11 cellular contexts compared by ENCODE assay signal in genomic region chr19:15456871-15457700, GRCh38. TPM values are rescaled to one million over a fixed set of nuclear protein-coding genes. Genes with fewer than 3 reads are reported as not detected.
DNase-seq lines count a peak whose midpoint lies in the region; ATAC-seq and TF ChIP-seq lines count a peak whose summit lies in the region.
"Had no signal": no experiment of that assay in that cellular context is flagged by ENCODE, and none has a peak within 500 bp of the region (broad histone marks: within the 10 kb centered on the region; RNA-seq: fewer than 3 reads in every experiment).

No MANE protein-coding gene starts in this region.

- H3K4me3 Mint-ChIP-seq in CD8-positive, alpha-beta memory T cell = no peak overlapping the region
- H3K4me3 Mint-ChIP-seq: nephron had no signal

- POLR2A ChIA-PET in CD8-positive, alpha-beta memory T cell (lab: Charles Lee) = no interaction called here

- H3K27ac Mint-ChIP-seq in CD8-positive, alpha-beta memory T cell = peak overlapping the region in 2 of 8 donors; percentile 24 to 54
- H3K27ac Mint-ChIP-seq: nephron had no signal

- TF ChIP-seq CTCF in gastrocnemius medialis (IDR thresholded peaks at IDR 0.05 in 4 of 5, conservative IDR thresholded peaks at IDR 0.05 in 1 of 5) = no peak

- no peak overlapping the region for H3K27ac ChIP-seq in esophagus (ENCODE audit: low read depth in 2 of 2, low read length in 1 of 2)
- no peak overlapping the region for H3K27ac ChIP-seq in gastrocnemius medialis
- H3K27ac ChIP-seq in effector memory CD4-positive, alpha-beta T cell (ENCODE audit: insufficient read depth, low read length, poor library complexity, severe bottlenecking) = no peak overlapping the region
- H3K27ac ChIP-seq in CD8-positive, alpha-beta memory T cell (ENCODE audit: low read depth, low read length) = no peak overlapping the region
- H3K27ac ChIP-seq: 22Rv1 had no signal

- H3K9me3 ChIP-seq in esophagus (ENCODE audit: control insufficient read depth in 2 of 2, insufficient read depth in 1 of 2, low read depth in 1 of 2, low read length in 1 of 2) (no peaks in the 10 kb centered on the region), gastrocnemius medialis (no peaks in the 10 kb centered on the region)
- H3K9me3 ChIP-seq in effector memory CD4-positive, alpha-beta T cell (ENCODE audit: control insufficient read depth, low read length) = no peaks in the 10 kb centered on the region
- H3K9me3 ChIP-seq in CD8-positive, alpha-beta memory T cell (ENCODE audit: low read length) = no peaks in the 10 kb centered on the region

- peaks cover 13 to 79% (median 15%) of the 10 kb centered on the region in 3 donors for H3K36me3 Mint-ChIP-seq in CD8-positive, alpha-beta memory T cell

- peaks cover 11 to 16% of the 10 kb centered on the region in 2 donors for H3K4me1 ChIP-seq in esophagus (ENCODE audit: control insufficient read depth in 2 of 2, insufficient read depth in 2 of 2, low read length in 1 of 2)
- H3K4me1 ChIP-seq in gastrocnemius medialis = peaks cover 5 to 6% of the 10 kb centered on the region in 2 donors
- H3K4me1 ChIP-seq in effector memory CD4-positive, alpha-beta T cell (ENCODE audit: control insufficient read depth, insufficient read depth, low read length, poor library complexity, severe bottlenecking) = peaks cover 16% of the 10 kb centered on the region
- peaks cover 27% of the 10 kb centered on the region for H3K4me1 ChIP-seq in CD8-positive, alpha-beta memory T cell (ENCODE audit: insufficient read depth, low read length)

- no peak for ATAC-seq in gastrocnemius medialis

- TF ChIP-seq POLR2A in gastrocnemius medialis (IDR thresholded peaks at IDR 0.05) = no peak

- H3K27me3 ChIP-seq in esophagus (ENCODE audit: control insufficient read depth in 1 of 2, insufficient read depth in 2 of 2, low read length in 2 of 2) = no peaks in the 10 kb centered on the region
- peaks cover 23 to 35% (median 26%) of the 10 kb centered on the region in 3 donors for H3K27me3 ChIP-seq in gastrocnemius medialis
- H3K27me3 ChIP-seq in effector memory CD4-positive, alpha-beta T cell (replicated peaks; ENCODE audit: control insufficient read depth, insufficient read depth, low read length, poor library complexity, severe bottlenecking) = no peaks in the 10 kb centered on the region
- H3K27me3 ChIP-seq in CD8-positive, alpha-beta memory T cell (ENCODE audit: insufficient read depth, low read length, poor library complexity, severe bottlenecking) = no peaks in the 10 kb centered on the region

- H3K4me3 ChIP-seq in esophagus (ENCODE audit: low read depth in 1 of 2, low read length in 2 of 2) = peak overlapping the region; percentile 26 to 40
- H3K4me3 ChIP-seq in gastrocnemius medialis = peak overlapping the region in 3 of 4 donors; percentile 22 to 34 (median 24)
- no peak overlapping the region for H3K4me3 ChIP-seq in effector memory CD4-positive, alpha-beta T cell (ENCODE audit: insufficient read depth, low read depth, low read length, poor library complexity, severe bottlenecking)
- no peak overlapping the region for H3K4me3 ChIP-seq in CD8-positive, alpha-beta memory T cell (ENCODE audit: low read length)

- peaks cover 23 to 39% (median 31%) of the 10 kb centered on the region in 3 donors for H3K4me1 Mint-ChIP-seq in CD8-positive, alpha-beta memory T cell

- CTCF ChIA-PET in CD8-positive, alpha-beta memory T cell (lab: Charles Lee) = interaction anchor here (0.6 to 1.5 kb wide), 2 partner anchors 10 to 97 kb away, joined by 3 to 5 read pairs; no protein-coding TSS in a partner anchor

- H3K27me3 Mint-ChIP-seq in CD8-positive, alpha-beta memory T cell = no peaks in the 10 kb centered on the region

- DNase-seq in DMS 273 (lab: John Stamatoyannopoulos, UW; ENCODE audit: unreplicated experiment) (peak; percentile 63), DMS 273 treated with DMSO at 0.1 percent for 48 hours (lab: John Stamatoyannopoulos, UW) (no peak), NCI-H2171 treated with DMSO at 0.1 percent for 48 hours (lab: John Stamatoyannopoulos, UW) (peak; percentile 70), gastrocnemius medialis (no peak), OCI-M2 (lab: John Stamatoyannopoulos, UW; ENCODE audit: unreplicated experiment) (no peak)
- DNase-seq in effector memory CD4-positive, alpha-beta T cell = no peak
- no peak for DNase-seq in CD8-positive, alpha-beta memory T cell
- DNase-seq: amygdala had no signal

- H3K36me3 ChIP-seq in esophagus (ENCODE audit: control insufficient read depth in 2 of 2, insufficient read depth in 2 of 2, low read length in 1 of 2) (no peaks in the 10 kb centered on the region), gastrocnemius medialis (no peaks in the 10 kb centered on the region)
- H3K36me3 ChIP-seq in effector memory CD4-positive, alpha-beta T cell (ENCODE audit: control insufficient read depth, insufficient read depth, low read length) = peaks cover 86% of the 10 kb centered on the region
- peaks cover 57% of the 10 kb centered on the region for H3K36me3 ChIP-seq in CD8-positive, alpha-beta memory T cell (ENCODE audit: insufficient read depth, low read length)

- no peaks in the 10 kb centered on the region for H3K9me3 Mint-ChIP-seq in CD8-positive, alpha-beta memory T cell
- H3K9me3 Mint-ChIP-seq: nephron had no signal

- in situ Hi-C loops in gastrocnemius medialis (cut with MboI; ENCODE audit: low sequenced_read_pairs in 4 of 4) = loop anchor here in 2 of 4 donors (10.0 to 25.0 kb wide), 2 partner anchors 98 to 105 kb away; no protein-coding TSS in a partner anchor

- intact Hi-C loops in gastrocnemius medialis (cut with DNase I; ENCODE audit: low total_unique reads) = no loop called here

- 21 to 33% methylated on average over 78 to 86 of the region's 86 CpGs for whole genome bisulfite sequencing in esophagus, 2 donors

RNA-seq across cellular contexts. Expression of gene RASAL3, which starts 7.3 kb away (rescaled TPM):
- 1 to 10 TPM; 3.6 to 5.8 TPM for polyA plus RNA-seq in esophagus
- 1 to 10 TPM in 1 of 4 donors, under 1 TPM in 2, not detected in 1; 0.36 to 1.6 (median 0.38) TPM for total RNA-seq in gastrocnemius medialis
- 100 to 1,000 TPM; 120 to 125 TPM for total RNA-seq in CD8-positive, alpha-beta memory T cell
- polyA plus RNA-seq in CD8-positive, alpha-beta memory T cell = 144 TPM

RNA-seq across cellular contexts. Expression of gene WIZ, which starts 7.3 kb away (rescaled TPM):
- polyA plus RNA-seq in esophagus = 10 to 100 TPM; 17.4 to 17.5 TPM
- total RNA-seq in gastrocnemius medialis = 10 to 100 TPM; 28.0 to 40.6 (median 32.5) TPM
- 10 to 100 TPM; 28.9 to 31.2 TPM for total RNA-seq in CD8-positive, alpha-beta memory T cell
- 1.8 TPM for polyA plus RNA-seq in CD8-positive, alpha-beta memory T cell

RNA-seq across cellular contexts. Expression of gene PGLYRP2, which starts 22.2 kb away (rescaled TPM):
- under 1 TPM in 1 of 2 donors, not detected in 1; 0.02 TPM for polyA plus RNA-seq in esophagus
- total RNA-seq in gastrocnemius medialis = not detected
- total RNA-seq in CD8-positive, alpha-beta memory T cell = under 1 TPM in 1 of 2 experiments, not detected in 1; 0.13 TPM
- 0.49 TPM for polyA plus RNA-seq in CD8-positive, alpha-beta memory T cell

RNA-seq across cellular contexts. Expression of gene AKAP8L, which starts 38.3 kb away (rescaled TPM):
- polyA plus RNA-seq in esophagus = 10 to 100 TPM; 37.9 to 75.5 TPM
- total RNA-seq in gastrocnemius medialis = 100 to 1,000 TPM in 1 of 4 donors, 10 to 100 TPM in 3; 69.3 to 142 (median 85.6) TPM
- total RNA-seq in CD8-positive, alpha-beta memory T cell = 10 to 100 TPM; 74.5 to 74.9 TPM
- 69.8 TPM for polyA plus RNA-seq in CD8-positive, alpha-beta memory T cell

RNA-seq across cellular contexts. Expression of gene CYP4F22, which starts 51.2 kb away (rescaled TPM):
- polyA plus RNA-seq in esophagus = 10 to 100 TPM in 1 of 2 donors, 1 to 10 TPM in 1; 4.4 to 17.3 TPM
- total RNA-seq in gastrocnemius medialis = under 1 TPM in 3 of 4 donors, not detected in 1; 0.24 to 0.29 (median 0.25) TPM
- total RNA-seq in CD8-positive, alpha-beta memory T cell = under 1 TPM; 0.71 to 0.79 TPM
- polyA plus RNA-seq in CD8-positive, alpha-beta memory T cell = 5.1 TPM

Comparison
In these comparisons a context has a peak if more than half of its experiments do, and no peak if none do; other contexts are left out.
1. DNase-seq: peak in DMS 273 (single experiment) and NCI-H2171 treated with DMSO at 0.1 percent for 48 hours (single experiment); none in DMS 273 treated with DMSO at 0.1 percent for 48 hours (single experiment), gastrocnemius medialis (0 of 2), OCI-M2 (single experiment), effector memory CD4-positive, alpha-beta T cell (0 of 3) and CD8-positive, alpha-beta memory T cell (0 of 5).
2. H3K4me3 ChIP-seq: peak in esophagus (2 of 2) and gastrocnemius medialis (3 of 4); none in effector memory CD4-positive, alpha-beta T cell (single experiment) and CD8-positive, alpha-beta memory T cell (single experiment).
3. RNA of gene RASAL3, which starts 7.3 kb away (total RNA-seq): 120 to 125 TPM in CD8-positive, alpha-beta memory T cell; 0.36 to 1.6 TPM in gastrocnemius medialis; every median in the first group is over 10 times any median in the second.